In the genomic region with DNA sequence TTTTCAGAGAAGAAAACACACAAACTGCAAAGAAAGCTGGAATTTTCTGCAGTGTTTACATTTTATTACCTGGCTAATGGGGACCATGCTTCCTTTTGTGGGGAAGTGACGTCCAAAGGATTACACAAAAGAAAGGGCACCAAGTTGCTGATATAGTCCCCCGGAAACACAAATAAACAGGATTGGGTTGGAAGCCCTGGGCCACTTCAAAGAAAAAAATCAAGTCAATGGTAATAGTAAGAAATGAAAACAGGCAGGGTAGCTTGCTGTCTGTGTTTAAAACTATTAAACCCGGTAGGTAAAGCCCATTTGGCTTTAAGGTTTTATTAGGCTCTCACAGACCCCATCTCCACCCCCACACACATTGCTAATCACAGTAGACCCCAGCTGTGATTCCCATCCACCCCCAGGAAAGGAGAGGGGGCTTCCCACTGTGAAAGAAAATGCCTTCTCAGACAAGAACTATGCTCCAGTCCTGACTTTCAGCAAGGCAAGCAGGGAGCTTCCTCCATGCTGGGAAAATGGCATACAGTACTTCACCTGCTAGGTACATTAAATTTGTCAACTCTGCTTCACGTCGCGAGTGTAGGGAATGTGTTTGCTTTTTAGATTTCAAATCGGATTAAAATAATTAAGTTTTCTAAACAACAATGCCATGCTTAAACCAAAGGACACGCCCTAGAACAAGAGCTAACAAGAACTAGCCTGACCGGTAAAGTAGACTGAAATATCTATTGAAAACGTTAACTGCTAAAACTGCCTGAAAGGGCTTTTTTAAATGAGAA, we compare ENCODE assay signal across 9 cellular contexts. TPM values are rescaled to one million over a fixed set of nuclear protein-coding genes. Genes with fewer than 3 reads are reported as not detected.
A peak's percentile ranks its signal among the peaks of the same experiment; 100 is the strongest.
DNase-seq lines count a peak whose midpoint lies in the region; ATAC-seq and TF ChIP-seq lines count a peak whose summit lies in the region.
"Had no signal": no experiment of that assay in that cellular context is flagged by ENCODE, and none has a peak within 500 bp of the region (broad histone marks: within the 10 kb centered on the region; RNA-seq: fewer than 3 reads in every experiment).

No MANE protein-coding gene starts in this region.

- TF ChIP-seq CTCF in fibroblast of the aortic adventitia (IDR thresholded peaks at IDR 0.05; ENCODE audit: insufficient read depth, low read length): no peak
- TF ChIP-seq CTCF in prostate gland (IDR thresholded peaks at IDR 0.05): no peak
- TF ChIP-seq CTCF in GM10248 (IDR thresholded peaks at IDR 0.05; ENCODE audit: control extremely low read depth, extremely low read depth, low read depth, missing control alignments): no peak

- DNase-seq in SIG-M5 treated with dmso at 0.1 percent for 504 hours (lab: John Stamatoyannopoulos, UW; ENCODE audit: unreplicated experiment) (peak; percentile 10), SIG-M5 (lab: John Stamatoyannopoulos, UW) (no peak), SK-MEL-5 (ENCODE audit: low read depth, low spot score) (peak; percentile 24), fibroblast of the aortic adventitia (ENCODE audit: low read depth) (peak; percentile 16), prostate gland (ENCODE audit: low spot score) (peak; percentile 37), GM10248 (ENCODE audit: extremely low spot score) (no peak)
- DNase-seq: DND-41 had no signal

- no peaks in the 10 kb centered on the region for H3K36me3 ChIP-seq in prostate gland

- H3K4me3 ChIP-seq in fibroblast of the aortic adventitia (ENCODE audit: low read depth, low read length): peak overlapping the region; percentile 78
- H3K4me3 ChIP-seq in prostate gland: peak overlapping the region; percentile 77 to 93

- in situ Hi-C loops in SK-MEL-5 (cut with HindIII; ENCODE audit: low pct_unique_long_range_greater_than_20kb, low sequenced_read_pairs): no loop called here

- H3K27me3 ChIP-seq in prostate gland (replicated peaks; ENCODE audit: insufficient read depth): no peaks in the 10 kb centered on the region

- CTCF ChIA-PET in GM10248 (lab: Yijun Ruan, JAX): interaction anchor here (0.7 to 3.1 kb wide), 8 partner anchors 9 to 182 kb away, joined by 3 to 14 read pairs (median 8); no protein-coding TSS in a partner anchor

- POLR2A ChIA-PET in GM10248 (lab: Yijun Ruan, JAX): no interaction called here

- intact Hi-C loops in prostate gland (cut with DNase I): loop anchor here (5.0 to 10.0 kb wide), 2 partner anchors 241 to 399 kb away; partner anchors contain the start of gene TNFAIP3

- TF ChIP-seq POLR2A in prostate gland (IDR thresholded peaks at IDR 0.05): no peak

- no peaks in the 10 kb centered on the region for H3K9me3 ChIP-seq in prostate gland

- peak overlapping the region; percentile 95 to 99 for H3K27ac ChIP-seq in prostate gland

- H3K4me1 ChIP-seq in prostate gland (replicated peaks): no peaks in the 10 kb centered on the region

- ATAC-seq in HG03571 (IDR thresholded peaks at IDR 0.05; ENCODE audit: unreplicated experiment) (no peak), HG03280 (IDR thresholded peaks at IDR 0.05; ENCODE audit: unreplicated experiment) (no peak)

- WGBS in prostate gland: 12% methylated on average over 10 of the region's 10 CpGs

RNA-seq across cellular contexts. Expression of gene PERP, which starts 1.1 kb away (rescaled TPM):
- 33.1 and 38.0 TPM in 2 replicates for total RNA-seq in SK-MEL-5 (2014; rRNA removed; shearing (Covaris generic))
- 56.7 and 60.9 TPM in 2 replicates for polyA plus RNA-seq in SK-MEL-5 (2015; cell fraction: cytosol; rRNA removed)
- polyA plus RNA-seq in SK-MEL-5 (2015; cell fraction: nucleus; rRNA removed): 6.9 and 8.4 TPM in 2 replicates
- 6.3 and 25.0 TPM in 2 replicates for total RNA-seq in fibroblast of the aortic adventitia (ENCODE audit: low replicate concordance)
- 100 to 1,000 TPM in 1 of 2 donors, 10 to 100 TPM in 1; 64.4 to 149 TPM for total RNA-seq in prostate gland

RNA-seq across cellular contexts. Expression of gene ARFGEF3, which starts 55.7 kb away (rescaled TPM):
- total RNA-seq in SK-MEL-5 (2014; rRNA removed; shearing (Covaris generic)): 0.82 and 0.85 TPM in 2 replicates
- 0.79 and 1.4 TPM in 2 replicates for polyA plus RNA-seq in SK-MEL-5 (2015; cell fraction: cytosol; rRNA removed)
- 0.59 and 0.69 TPM in 2 replicates for polyA plus RNA-seq in SK-MEL-5 (2015; cell fraction: nucleus; rRNA removed)
- total RNA-seq in fibroblast of the aortic adventitia (ENCODE audit: low replicate concordance) (0.08 and 0.09 TPM in 2 replicates), prostate gland (10 to 100 TPM; 41.0 to 80.1 TPM)

Comparison
In these comparisons a context has a peak if more than half of its experiments do, and no peak if none do; other contexts are left out.
1. DNase-seq: peak in SIG-M5 treated with dmso at 0.1 percent for 504 hours (single experiment), SK-MEL-5 (single experiment), fibroblast of the aortic adventitia (single experiment) and prostate gland (single experiment); none in SIG-M5 (single experiment) and GM10248 (single experiment).
2. RNA of gene ARFGEF3, which starts 55.7 kb away (total RNA-seq): 41.0 to 80.1 TPM in prostate gland; 0.82 to 0.85 TPM in SK-MEL-5 and 0.08 to 0.09 TPM in fibroblast of the aortic adventitia; every median in the first group is over 10 times any median in the second.